Comparison of ENCODE assay signal across 28 cellular contexts in genomic region chr1:185840880-185841279, GRCh38.
"Had no signal": no experiment of that assay in that cellular context is flagged by ENCODE, and none has a peak within 500 bp of the region (broad histone marks: within the 10 kb centered on the region; RNA-seq: fewer than 3 reads in every experiment).

No MANE protein-coding gene starts in this region.

- H3K79me2 ChIP-seq: parathyroid adenoma had no signal

- H3K9ac ChIP-seq: parathyroid adenoma had no signal

- ATAC-seq: naive thymus-derived CD8-positive, alpha-beta T cell; natural killer cell treated with Interleukin-12 subunit alpha and Interleukin-12 subunit beta and Interleukin-15 and Interleukin-18, amount 100 ng/mL, for 72 hours; psoas muscle; right lobe of liver; stimulated activated effector memory CD8-positive, alpha-beta T cell treated with anti-CD3 and anti-CD28 coated beads, Interleukin-12 subunit alpha, Interleukin-12 subunit beta, amount 100 ng/mL, for 72 hours; stimulated activated naive B cell treated with anti-CD40 and anti-IgM and Interleukin-4, amounts not matched to agents 10 μg/mL and 1 μg/mL and 100 μg/mL, for 72 hours had no signal

- H2AFZ ChIP-seq: parathyroid adenoma had no signal

- FAIRE-seq: small intestine, urothelium cell line had no signal

- H3K4me3 ChIP-seq: ovary, psoas muscle, right lobe of liver, sigmoid colon, stomach, thoracic aorta, thyroid gland, tibial nerve, upper lobe of left lung, vagina had no signal

- DNase-seq: naive thymus-derived CD8-positive, alpha-beta T cell; nephron progenitor cell; nucleus accumbens; ovary; posterior cingulate gyrus; psoas muscle; right cardiac atrium; right lobe of liver; sigmoid colon; small intestine; stimulated activated CD4-positive, alpha-beta T cell treated with anti-CD3 and anti-CD28 coated beads, Interleukin-15, amount 100 ng/mL, for 24 hours; stimulated activated CD4-positive, alpha-beta T cell treated with anti-CD3 and anti-CD28 coated beads, Interleukin-2, amount 100 ng/mL, for 24 hours; stimulated activated CD4-positive, alpha-beta T cell treated with anti-CD3 and anti-CD28 coated beads, Interleukin-2, amount 100 ng/mL, for 48 hours; stimulated activated CD4-positive, alpha-beta T cell treated with anti-CD3 and anti-CD28 coated beads, Interleukin-4, amount 100 ng/mL, for 24 hours; stimulated activated naive B cell treated with anti-CD40 and anti-IgM and Interleukin-4, amounts not matched to agents 10 μg/mL and 1 μg/mL and 100 μg/mL, for 72 hours; stimulated activated naive CD4-positive, alpha-beta T cell treated with Interleukin-2 at 50 U/mL for 16 hours; stomach; thyroid gland; trophoblast cell; upper lobe of left lung had no signal

- H3K4me1 ChIP-seq: parathyroid adenoma, psoas muscle, right lobe of liver, stomach, thyroid gland had no signal

- H3K27me3 ChIP-seq: neutrophil, ovary, right lobe of liver, sigmoid colon, stomach, thyroid gland, tibial nerve, upper lobe of left lung, vagina had no signal

- H3K9me3 ChIP-seq: neutrophil, ovary, psoas muscle, right lobe of liver, sigmoid colon, stomach, thoracic aorta, thyroid gland, tibial nerve, upper lobe of left lung, vagina had no signal

- H3K27ac ChIP-seq: neutrophil, ovary, parathyroid adenoma, psoas muscle, right lobe of liver, sigmoid colon, stomach, thoracic aorta, thyroid gland, tibial nerve, upper lobe of left lung, vagina had no signal

- H3K36me3 ChIP-seq: neutrophil, ovary, right lobe of liver, sigmoid colon, stomach, thoracic aorta, thyroid gland, tibial nerve, upper lobe of left lung, vagina had no signal
